ENCODE assay signal across 8 cellular contexts in the genomic region with DNA sequence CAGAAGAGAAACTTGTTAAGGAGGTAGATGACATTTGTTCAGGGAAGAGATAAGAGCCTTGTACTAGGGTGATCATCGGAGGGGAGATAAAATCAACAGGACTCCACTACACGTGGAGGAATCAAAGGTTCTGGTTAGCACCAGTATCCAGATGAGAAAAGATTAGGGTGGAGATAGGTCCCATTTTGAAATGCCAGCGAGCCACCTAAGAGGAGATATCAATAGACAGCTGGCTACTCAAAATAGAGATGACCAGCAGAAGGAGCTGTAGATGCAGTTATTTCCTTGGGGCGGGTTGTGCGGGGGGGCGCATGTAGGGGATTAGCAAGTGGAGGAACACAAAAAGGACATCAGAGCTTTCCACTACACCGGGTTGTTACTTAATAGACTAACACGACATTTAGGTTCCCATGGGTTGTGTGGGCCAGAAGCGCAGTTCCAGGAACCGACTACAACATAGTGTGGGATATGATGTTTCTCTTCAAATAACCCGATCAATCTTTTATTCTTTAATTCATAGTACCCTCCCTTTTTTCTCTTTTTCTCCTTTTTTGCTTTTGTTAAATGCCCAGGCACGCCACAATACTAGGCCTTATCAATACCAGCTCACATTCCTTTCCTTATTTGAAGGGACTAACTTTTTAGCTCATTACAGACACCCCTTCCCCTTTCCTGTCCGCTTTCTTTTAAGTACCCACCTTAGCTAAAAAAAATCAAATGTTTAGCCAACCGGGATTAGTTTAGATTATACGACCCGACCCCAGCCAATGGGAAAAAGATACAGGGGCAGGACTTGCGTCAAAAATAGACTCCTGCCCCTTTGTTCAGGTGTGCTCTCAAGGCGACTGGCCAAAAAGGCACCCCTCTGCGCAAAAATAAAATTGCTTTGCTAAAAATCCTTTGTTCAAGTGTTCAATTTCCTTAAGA. TPM values are rescaled to one million over a fixed set of nuclear protein-coding genes. Genes with fewer than 3 reads are reported as not detected.
DNase-seq lines count a peak whose midpoint lies in the region; ATAC-seq and TF ChIP-seq lines count a peak whose summit lies in the region.

No MANE protein-coding gene starts in this region.

- peak; percentile 3 for ATAC-seq in CD4-positive, alpha-beta T cell (ENCODE audit: poor library complexity)
- ATAC-seq in GM18873 (IDR thresholded peaks at IDR 0.05; ENCODE audit: low FRiP score, unreplicated experiment) = peak; percentile 6
- peak; percentile 4 for ATAC-seq in HG03342 (IDR thresholded peaks at IDR 0.05; ENCODE audit: unreplicated experiment)
- peak; percentile 44 for ATAC-seq in Panc1

- in situ Hi-C loops in Panc1 (cut with HindIII; ENCODE audit: low pct_unique_long_range_greater_than_20kb, low sequenced_read_pairs) = no loop called here

- H3K4me1 Mint-ChIP-seq in CD4-positive, alpha-beta T cell (ENCODE audit: low read depth) = peaks cover 29% of the 10 kb centered on the region

- peak overlapping the region; percentile 99 for H3K4me3 Mint-ChIP-seq in CD4-positive, alpha-beta T cell

- CTCF ChIA-PET in CD4-positive, alpha-beta T cell (lab: Charles Lee) = interaction anchor here (1.2 to 3.5 kb wide), 2 partner anchors 13 to 16 kb away, joined by 5 to 30 read pairs; partner anchors contain the start of gene IDE
- CTCF ChIA-PET in Panc1 (lab: Charles Lee) = interaction anchor here (0.5 to 1.1 kb wide), 5 partner anchors 10 to 1043 kb away, joined by 3 to 4 read pairs (median 3); no protein-coding TSS in a partner anchor

- no peak for TF ChIP-seq POLR2A in stomach (IDR thresholded peaks at IDR 0.05)

- no peak for TF ChIP-seq EP300 in stomach (IDR thresholded peaks at IDR 0.05)

- no peaks in the 10 kb centered on the region for H3K9me3 ChIP-seq in CD4-positive, alpha-beta T cell (ENCODE audit: control insufficient read depth, low read length)
- H3K9me3 ChIP-seq in Panc1 (ENCODE audit: control insufficient read depth, insufficient read depth, low read depth, low read length) (no peaks in the 10 kb centered on the region), stomach (no peaks in the 10 kb centered on the region)

- POLR2A ChIA-PET in CD4-positive, alpha-beta T cell (lab: Charles Lee) = interaction anchor here (0.6 to 3.7 kb wide), 20 partner anchors 9 to 1772 kb away, joined by 3 to 103 read pairs (median 4); partner anchors contain the start of genes BTAF1, CPEB3, EXOC6 and FRA10AC1
- POLR2A ChIA-PET in Panc1 (lab: Charles Lee) = interaction anchor here (0.6 to 1.0 kb wide), 3 partner anchors 17 to 1407 kb away, joined by 3 to 7 read pairs (median 6); partner anchors contain the start of gene IDE

- no peaks in the 10 kb centered on the region for H3K27me3 ChIP-seq in CD4-positive, alpha-beta T cell (ENCODE audit: control insufficient read depth, insufficient read depth, low read length)
- no peaks in the 10 kb centered on the region for H3K27me3 ChIP-seq in Panc1 (ENCODE audit: control insufficient read depth, insufficient read depth, low read length)
- H3K27me3 ChIP-seq in stomach = no peaks in the 10 kb centered on the region

- TF ChIP-seq CTCF in CD4-positive, alpha-beta T cell (IDR thresholded peaks at IDR 0.05) = no peak
- TF ChIP-seq CTCF in Panc1 (IDR thresholded peaks at IDR 0.05) = no peak; the same call in 1 of the 2 replicates
- TF ChIP-seq CTCF in cardiac fibroblast (IDR thresholded peaks at IDR 0.05; ENCODE audit: low read depth, low read length) = peak; percentile 53
- TF ChIP-seq CTCF in stomach (IDR thresholded peaks at IDR 0.05) = no peak

- H3K27ac Mint-ChIP-seq in CD4-positive, alpha-beta T cell = peak overlapping the region; percentile 99

- H3K36me3 ChIP-seq in Panc1 (ENCODE audit: control insufficient read depth, insufficient read depth, low read length) (no peaks in the 10 kb centered on the region; the same call in 1 of the 2 replicates), stomach (no peaks in the 10 kb centered on the region)

- DNase-seq in CD4-positive, alpha-beta T cell = no peak
- DNase-seq in Panc1 (ENCODE audit: low read depth, low spot score) (no peak), cardiac fibroblast (ENCODE audit: low read depth in 2 of 2) (peak; percentile 64 to 73), kidney tubule cell (ENCODE audit: low spot score) (peak; percentile 52), stomach (no peak), cortex of kidney (lab: John Stamatoyannopoulos, UW) (no peak)

- H3K4me1 ChIP-seq in Panc1 (ENCODE audit: control insufficient read depth, insufficient read depth, low read length) (peaks cover 21% of the 10 kb centered on the region), stomach (peaks cover 15 to 37% (median 18%) of the 10 kb centered on the region in 4 donors)

- peak overlapping the region; percentile 79 to 81 for H3K4me3 ChIP-seq in Panc1 (ENCODE audit: low read depth in 2 of 2, low read length in 2 of 2)
- H3K4me3 ChIP-seq in cardiac fibroblast (replicated peaks in 1 of 2; ENCODE audit: low read depth in 2 of 2, low read length in 2 of 2) = peak overlapping the region; percentile 79 to 85
- peak overlapping the region; percentile 63 to 90 (median 82) for H3K4me3 ChIP-seq in stomach

- BruUV-seq in Panc1 (replicated peaks; lab: Mats Ljungman, UMichigan) = TSS peak; percentile 96

- intact Hi-C loops in CD4-positive, alpha-beta T cell (cut with DNase I, micrococcal nuclease) = loop anchor here (2.0 to 10.0 kb wide), 6 partner anchors 16 to 1774 kb away; partner anchors contain the start of genes IDE (in 2 of the 2), CEP55 (in 1 of the 2), EXOC6 (in 1 of the 2) and FRA10AC1 (in 1 of the 2)
- intact Hi-C loops in Panc1 (cut with micrococcal nuclease; ENCODE audit: unreplicated experiment) (no loop called here), stomach (cut with DNase I; ENCODE audit: low total_unique reads) (no loop called here)

- no peaks in the 10 kb centered on the region for H3K9me3 Mint-ChIP-seq in CD4-positive, alpha-beta T cell

- 35 to 46% (median 41%) methylated on average over 19 of the region's 19 CpGs for WGBS in stomach, 5 donors

- H3K27me3 Mint-ChIP-seq in CD4-positive, alpha-beta T cell = no peaks in the 10 kb centered on the region

- peak overlapping the region; percentile 84 for H3K27ac ChIP-seq in CD4-positive, alpha-beta T cell (ENCODE audit: low read depth, low read length)
- H3K27ac ChIP-seq in Panc1 (ENCODE audit: low read length) (peak overlapping the region; percentile 87), stomach (peak overlapping the region; percentile 84 to 97 (median 92))

- H3K36me3 Mint-ChIP-seq in CD4-positive, alpha-beta T cell (ENCODE audit: low read depth) = peaks cover 7% of the 10 kb centered on the region

RNA-seq across cellular contexts. Expression of gene KIF11, which starts 2.0 kb away (rescaled TPM):
- under 1 TPM; 0.38 to 0.47 TPM for total RNA-seq in CD4-positive, alpha-beta T cell
- total RNA-seq in Panc1 (2021; ENCODE audit: unreplicated experiment) (47.8 TPM), stomach (1 to 10 TPM; 1.2 to 8.3 (median 2.9) TPM)
- 9.5 TPM for polyA plus RNA-seq in Panc1 (2012; ENCODE audit: insufficient read length)
- polyA plus RNA-seq in stomach = 1 to 10 TPM; 1.1 to 4.6 (median 2.1) TPM

RNA-seq across cellular contexts. Expression of gene IDE, which starts 17.0 kb away (rescaled TPM):
- total RNA-seq in CD4-positive, alpha-beta T cell = 10 to 100 TPM; 15.2 to 17.8 TPM
- total RNA-seq in Panc1 (2021; ENCODE audit: unreplicated experiment) (79.0 TPM), stomach (10 to 100 TPM in 4 of 5 donors, 1 to 10 TPM in 1; 9.3 to 62.4 (median 29.0) TPM)
- 25.2 TPM for polyA plus RNA-seq in Panc1 (2012; ENCODE audit: insufficient read length)
- polyA plus RNA-seq in stomach = 1 to 10 TPM; 6.9 to 8.6 (median 7.5) TPM

Comparison
In these comparisons a context has a peak if more than half of its experiments do, and no peak if none do; other contexts are left out.
1. DNase-seq: peak in cardiac fibroblast (2 of 2) and kidney tubule cell (single experiment); none in CD4-positive, alpha-beta T cell (0 of 10), Panc1 (single experiment), stomach (single experiment) and cortex of kidney (single experiment).
2. intact Hi-C loops: an anchor here in CD4-positive, alpha-beta T cell (2.0 to 10.0 kb wide); none called in Panc1 and stomach.
3. Peak in every context shown above with its lines, with median percentiles within 50 percentile points of each other: ATAC-seq, H3K27ac ChIP-seq and H3K4me3 ChIP-seq.